ENCODE assay signal across 1 cellular context in genomic region chr4:143203577-143203976, GRCh38.
A peak's percentile ranks its signal among the peaks of the same experiment; 100 is the strongest.
TF ChIP-seq lines count a peak whose summit lies in the region.

No MANE protein-coding gene starts in this region.

TF ChIP-seq in A549, 52 proteins besides CTCF, POLR2A, EP300 and RAD21:
- TF ChIP-seq ELK1 (IDR thresholded peaks at IDR 0.05; ENCODE audit: low read depth, low read length): no peak
- TF ChIP-seq EHMT2 (IDR thresholded peaks at IDR 0.05; ENCODE audit: low read depth): no peak
- TF ChIP-seq BCL3 (IDR thresholded peaks at IDR 0.05): no peak
- peak; percentile 81 for TF ChIP-seq MAFK (IDR thresholded peaks at IDR 0.05; ENCODE audit: partially characterized antibody)
